21 cellular contexts compared by ENCODE assay signal in genomic region chr17:55267777-55268648, GRCh38. TPM values are rescaled to one million over a fixed set of nuclear protein-coding genes. Genes with fewer than 3 reads are reported as not detected.
DNase-seq lines count a peak whose midpoint lies in the region; ATAC-seq and TF ChIP-seq lines count a peak whose summit lies in the region.
"Had no signal": no experiment of that assay in that cellular context is flagged by ENCODE, and none has a peak within 500 bp of the region (broad histone marks: within the 10 kb centered on the region; RNA-seq: fewer than 3 reads in every experiment).

No MANE protein-coding gene starts in this region.

- no peaks in the 10 kb centered on the region for H3K27me3 ChIP-seq in ascending aorta
- no peaks in the 10 kb centered on the region for H3K27me3 ChIP-seq in right atrium auricular region
- H3K27me3 ChIP-seq in rectal smooth muscle tissue (ENCODE audit: control insufficient read depth, insufficient read depth, low read length) = peaks cover 6% of the 10 kb centered on the region
- peaks cover 18% of the 10 kb centered on the region for H3K27me3 ChIP-seq in upper lobe of right lung

- intact Hi-C loops in ascending aorta (cut with DNase I) (loop anchor here (10.0 kb wide), 3 partner anchors 487 to 1837 kb away; partner anchors contain the start of genes C17orf67, DGKE and PCTP), upper lobe of right lung (cut with DNase I) (no loop called here)

- H3K9ac ChIP-seq in rectal smooth muscle tissue (ENCODE audit: low read length) = no peak overlapping the region

- no peak for ATAC-seq in upper lobe of right lung
- ATAC-seq: GM23338; SK-N-SH treated with all-trans-retinoic acid at 6 μM for 48 hours; stimulated activated naive CD8-positive, alpha-beta T cell treated with anti-CD3 and anti-CD28 coated beads, Interleukin-15, amount 100 ng/mL, for 72 hours had no signal

- H3K4me3 ChIP-seq in ascending aorta (peak overlapping the region; percentile 2 to 85), right atrium auricular region (peak overlapping the region; percentile 3 to 30), rectal smooth muscle tissue (ENCODE audit: low read length) (peak overlapping the region; percentile 54), upper lobe of right lung (peak overlapping the region; percentile 64)
- H3K4me3 ChIP-seq: GM23338 had no signal

- peaks cover 13 to 23% of the 10 kb centered on the region in 2 donors for H3K4me1 ChIP-seq in ascending aorta
- H3K4me1 ChIP-seq in right atrium auricular region = peaks cover 0 to 60% of the 10 kb centered on the region in 2 donors
- H3K4me1 ChIP-seq in rectal smooth muscle tissue (ENCODE audit: control insufficient read depth, insufficient read depth, low read length) = peaks cover 43% of the 10 kb centered on the region
- peaks cover 24% of the 10 kb centered on the region for H3K4me1 ChIP-seq in upper lobe of right lung
- H3K4me1 ChIP-seq: Caco-2 had no signal

- H3K27ac ChIP-seq in ascending aorta (peak overlapping the region; percentile 85 to 90), right atrium auricular region (peak overlapping the region; percentile 93 to 95), rectal smooth muscle tissue (ENCODE audit: low read depth, low read length) (peak overlapping the region; percentile 81), upper lobe of right lung (peak overlapping the region; percentile 78)

- no peaks in the 10 kb centered on the region for H3K36me3 ChIP-seq in ascending aorta
- no peaks in the 10 kb centered on the region for H3K36me3 ChIP-seq in right atrium auricular region
- H3K36me3 ChIP-seq in rectal smooth muscle tissue (ENCODE audit: control insufficient read depth, insufficient read depth, low read length) = no peaks in the 10 kb centered on the region
- no peaks in the 10 kb centered on the region for H3K36me3 ChIP-seq in upper lobe of right lung

- TF ChIP-seq CTCF in ascending aorta (IDR thresholded peaks at IDR 0.05) (no peak), right atrium auricular region (IDR thresholded peaks at IDR 0.05) (no peak), upper lobe of right lung (IDR thresholded peaks at IDR 0.05) (no peak), GM13977 (IDR thresholded peaks at IDR 0.05; ENCODE audit: extremely low read depth, insufficient read depth, missing control alignments) (no peak)

- in situ Hi-C loops in GM13977 (cut with MboI; ENCODE audit: low pct_unique_long_range_greater_than_20kb, low sequenced_read_pairs, unreplicated experiment) = no loop called here

- TF ChIP-seq POLR2A in erythroblast (IDR thresholded peaks at IDR 0.05; ENCODE audit: low read length) = no peak

- H3K9me3 ChIP-seq in ascending aorta (no peaks in the 10 kb centered on the region), right atrium auricular region (no peaks in the 10 kb centered on the region), upper lobe of right lung (no peaks in the 10 kb centered on the region)
- H3K9me3 ChIP-seq: Caco-2 had no signal

- DNase-seq in ascending aorta (ENCODE audit: low spot score in 2 of 2) (no peak), right atrium auricular region (ENCODE audit: low spot score) (no peak), upper lobe of right lung (no peak), GM13977 (ENCODE audit: low spot score) (no peak), NCI-H2227 treated with DMSO at 0.1 percent for 48 hours (lab: John Stamatoyannopoulos, UW) (no peak), erythroblast (lab: John Stamatoyannopoulos, UW) (no peak)
- DNase-seq: activated CD4-positive, alpha-beta T cell treated with anti-CD3 and anti-CD28 coated beads for 1 hour; AML-193; Caco-2; EL; glutamatergic neuron; KG1; MV-4-11; naive B cell; NCI-H1930; NCI-H446 treated with DMSO at 0.1 percent for 48 hours; stimulated activated CD4-positive, alpha-beta T cell treated with anti-CD3 and anti-CD28 coated beads, Interleukin-1b, Interleukin-23, amount 100 ng/mL, for 48 hours; stimulated activated naive CD8-positive, alpha-beta T cell treated with anti-CD3 and anti-CD28 coated beads, Interleukin-15, amount 100 ng/mL, for 72 hours had no signal

RNA-seq across cellular contexts. Expression of gene HLF, which starts 3.3 kb away (rescaled TPM):
- 11.3 TPM for total RNA-seq in ascending aorta
- 10 to 100 TPM; 36.9 to 38.4 TPM for total RNA-seq in right atrium auricular region
- total RNA-seq in upper lobe of right lung = 31.8 TPM
